24 cellular contexts compared by ENCODE assay signal in the genomic region with DNA sequence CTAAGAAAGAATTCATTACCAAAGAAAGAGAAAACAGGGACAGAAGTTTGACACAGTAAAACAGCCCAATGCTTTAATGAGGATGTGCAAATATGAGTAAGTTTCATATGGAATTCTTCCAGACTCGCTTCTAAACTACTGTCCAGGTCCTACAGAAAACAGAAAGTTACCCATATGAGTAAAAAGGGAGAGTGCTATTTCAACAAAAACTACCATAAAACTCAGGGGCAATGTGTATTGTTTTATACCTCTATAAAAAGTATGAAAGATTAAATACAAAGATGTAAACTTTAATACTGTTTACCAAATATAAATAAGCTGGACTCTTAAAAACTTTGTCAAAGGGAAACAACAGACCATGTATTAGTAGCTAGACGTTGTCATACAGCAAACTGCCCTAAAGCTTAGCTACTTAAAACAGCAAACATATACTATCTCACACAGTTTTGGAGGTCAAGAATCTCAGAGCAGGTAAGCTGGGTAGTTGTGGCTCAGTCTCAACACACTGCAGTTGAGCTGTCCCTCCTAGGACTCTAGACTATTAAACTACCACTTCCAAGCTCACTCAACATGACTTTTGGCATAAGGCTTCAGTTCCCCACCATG.
"Had no signal": no experiment of that assay in that cellular context is flagged by ENCODE, and none has a peak within 500 bp of the region (broad histone marks: within the 10 kb centered on the region; RNA-seq: fewer than 3 reads in every experiment).

No MANE protein-coding gene starts in this region.

- H3K4me3 Mint-ChIP-seq: activated naive CD4-positive, alpha-beta T cell treated with anti-CD3 and anti-CD28 coated beads, Interleukin-2, amount 10 ng/mL, durations not matched to agents 7 days and 5 days; activated T-cell treated with anti-CD3 and anti-CD28 coated beads, Interleukin-2, amount 50 U/mL, for 4 hours; brain; effector memory CD8-positive, alpha-beta T cell; naive thymus-derived CD8-positive, alpha-beta T cell; neural progenitor cell; stimulated activated naive B cell treated with anti-CD40 and anti-IgM and Interleukin-4, amounts not matched to agents 10 μg/mL and 1 μg/mL and 100 μg/mL, for 72 hours had no signal

- H3K9ac ChIP-seq: neural progenitor cell had no signal

- H3K4me1 Mint-ChIP-seq: activated naive CD4-positive, alpha-beta T cell treated with anti-CD3 and anti-CD28 coated beads, Interleukin-2, amount 10 ng/mL, durations not matched to agents 7 days and 5 days; neural progenitor cell had no signal

- H3K27ac ChIP-seq: heart right ventricle, left lung, neural progenitor cell, sigmoid colon, transverse colon had no signal

- H3K27ac Mint-ChIP-seq: activated naive CD4-positive, alpha-beta T cell treated with anti-CD3 and anti-CD28 coated beads, Interleukin-2, amount 10 ng/mL, durations not matched to agents 7 days and 5 days; brain; effector memory CD8-positive, alpha-beta T cell; neural progenitor cell; stimulated activated naive B cell treated with anti-CD40 and anti-IgM and Interleukin-4, amounts not matched to agents 10 μg/mL and 1 μg/mL and 100 μg/mL, for 72 hours had no signal

- H3K4me1 ChIP-seq: sigmoid colon had no signal

- H3K4me3 ChIP-seq: heart right ventricle, left lung, lung, neural progenitor cell, sigmoid colon, smooth muscle cell, transverse colon had no signal

- ATAC-seq: activated T-cell treated with anti-CD3 and anti-CD28 coated beads, Interleukin-2, amount 50 U/mL, for 4 hours; effector memory CD8-positive, alpha-beta T cell; heart right ventricle; left lung; naive thymus-derived CD8-positive, alpha-beta T cell; stimulated activated naive B cell treated with anti-CD40 and anti-IgM and Interleukin-4, amounts not matched to agents 10 μg/mL and 1 μg/mL and 100 μg/mL, for 72 hours had no signal

- H3K9me3 Mint-ChIP-seq: activated naive CD4-positive, alpha-beta T cell treated with anti-CD3 and anti-CD28 coated beads, Interleukin-2, amount 10 ng/mL, durations not matched to agents 7 days and 5 days; activated T-cell treated with anti-CD3 and anti-CD28 coated beads, Interleukin-2, amount 50 U/mL, for 4 hours; effector memory CD8-positive, alpha-beta T cell; naive thymus-derived CD8-positive, alpha-beta T cell; neural progenitor cell; stimulated activated naive B cell treated with anti-CD40 and anti-IgM and Interleukin-4, amounts not matched to agents 10 μg/mL and 1 μg/mL and 100 μg/mL, for 72 hours had no signal

- H3K27me3 Mint-ChIP-seq: activated naive CD4-positive, alpha-beta T cell treated with anti-CD3 and anti-CD28 coated beads, Interleukin-2, amount 10 ng/mL, durations not matched to agents 7 days and 5 days; brain; effector memory CD8-positive, alpha-beta T cell; naive thymus-derived CD8-positive, alpha-beta T cell; stimulated activated naive B cell treated with anti-CD40 and anti-IgM and Interleukin-4, amounts not matched to agents 10 μg/mL and 1 μg/mL and 100 μg/mL, for 72 hours had no signal

- H2AFZ ChIP-seq: neural progenitor cell had no signal

- FAIRE-seq: urothelium cell line had no signal

- H3K27me3 ChIP-seq: heart right ventricle, left lung, neural progenitor cell, sigmoid colon, transverse colon had no signal

- H3K9me3 ChIP-seq: heart right ventricle, left lung, sigmoid colon, transverse colon had no signal

- H3K4me2 ChIP-seq: neural progenitor cell, smooth muscle cell had no signal

- DNase-seq: activated CD4-positive, alpha-beta T cell treated with anti-CD3 and anti-CD28 coated beads for 4 hours; activated CD4-positive, alpha-beta T cell treated with anti-CD3 and anti-CD28 coated beads, Interleukin-2, amount 50 U/mL, for 48 hours; activated CD4-positive, CD25-positive, alpha-beta regulatory T cell; activated CD8-positive, alpha-beta memory T cell treated with anti-CD3 and anti-CD28 coated beads, Interleukin-2, amount 50 U/mL, for 48 hours; activated effector memory CD4-positive, alpha-beta T cell treated with Interleukin-2 at 50 U/mL for 16 hours; activated naive CD4-positive, alpha-beta T cell treated with anti-CD3 and anti-CD28 coated beads, Interleukin-2, amount 10 ng/mL, durations not matched to agents 7 days and 5 days; activated T-cell treated with anti-CD3 and anti-CD28 coated beads, Interleukin-2, amount 50 U/mL, for 4 hours; anterior cingulate cortex; central memory CD4-positive, alpha-beta T cell; effector memory CD8-positive, alpha-beta T cell; heart right ventricle; left lung; naive thymus-derived CD8-positive, alpha-beta T cell; sigmoid colon; stimulated activated CD4-positive, alpha-beta T cell treated with anti-CD3 and anti-CD28 coated beads, Interleukin-15, amount 100 ng/mL, for 24 hours; stimulated activated CD8-positive, alpha-beta memory T cell treated with anti-CD3 and anti-CD28 coated beads, Interleukin-4, amount 100 ng/mL, for 48 hours; stimulated activated naive B cell treated with anti-CD40 and anti-IgM and Interleukin-4, amounts not matched to agents 10 μg/mL and 1 μg/mL and 100 μg/mL, for 72 hours; T1000; transverse colon had no signal

- H3K36me3 ChIP-seq: transverse colon had no signal
